Comparison of ENCODE assay signal across 16 cellular contexts in the genomic region with DNA sequence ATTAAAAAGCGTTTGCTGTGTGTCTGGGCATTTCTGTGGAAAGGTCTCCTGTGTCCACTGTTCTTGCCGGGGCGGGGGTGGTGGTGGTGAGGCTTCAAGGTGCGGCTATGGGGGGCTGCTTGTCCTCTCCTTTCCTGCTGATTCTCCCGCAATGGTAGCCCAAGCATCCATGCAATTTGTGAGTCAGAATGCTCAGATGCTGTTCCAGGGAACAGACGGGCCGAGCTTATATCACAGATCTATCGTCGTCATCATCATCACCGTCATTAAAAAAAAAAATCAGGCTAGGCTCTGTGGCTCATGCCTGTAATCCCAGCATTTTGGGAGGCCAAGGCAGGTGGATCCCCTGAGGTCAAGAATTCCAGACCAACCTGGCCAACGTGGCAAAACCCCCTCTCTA.
DNase-seq lines count a peak whose midpoint lies in the region; ATAC-seq and TF ChIP-seq lines count a peak whose summit lies in the region.
"Had no signal": no experiment of that assay in that cellular context is flagged by ENCODE, and none has a peak within 500 bp of the region (broad histone marks: within the 10 kb centered on the region; RNA-seq: fewer than 3 reads in every experiment).

No MANE protein-coding gene starts in this region.

- no peak overlapping the region for H3K14ac ChIP-seq in trophoblast cell (ENCODE audit: low read length)

- H3K4me3 ChIP-seq in BLaER1 treated with 17β-estradiol and CSF1 and Interleukin-3, amounts not matched to agents 10 nM and 100 nM, result no peak overlapping the region
- H3K4me3 ChIP-seq in neural progenitor cell (no peak overlapping the region), trophoblast cell (ENCODE audit: low read depth, low read length) (no peak overlapping the region), lower leg skin (ENCODE audit: low read depth, poor library complexity, severe bottlenecking) (no peak overlapping the region)
- H3K4me3 ChIP-seq: BLaER1 had no signal

- TF ChIP-seq CTCF in neural progenitor cell (IDR thresholded peaks at IDR 0.05) (no peak), lower leg skin (IDR thresholded peaks at IDR 0.05) (no peak)

- no peak overlapping the region for H2BK12ac ChIP-seq in trophoblast cell (ENCODE audit: low read length)

- no peaks in the 10 kb centered on the region for H3K36me3 Mint-ChIP-seq in neural progenitor cell
- H3K36me3 Mint-ChIP-seq: CD8-positive, alpha-beta T cell had no signal

- H2BK5ac ChIP-seq in trophoblast cell (ENCODE audit: low read depth, low read length, poor library complexity), result no peak overlapping the region

- H3K4me2 ChIP-seq in BLaER1 treated with 17β-estradiol and CSF1 and Interleukin-3, amounts not matched to agents 10 nM and 100 nM, result peak overlapping the region in 4 of 11 experiments; percentile 66 to 82 (median 72); a peak in 9 of 22 replicates
- H3K4me2 ChIP-seq in neural progenitor cell (no peak overlapping the region), trophoblast cell (ENCODE audit: low read length) (no peak overlapping the region)
- H3K4me2 ChIP-seq: BLaER1 had no signal

- H3K79me2 ChIP-seq in neural progenitor cell (ENCODE audit: low read depth), result no peaks in the 10 kb centered on the region
- H3K79me2 ChIP-seq in trophoblast cell (ENCODE audit: control insufficient read depth, insufficient read depth, low read length, poor library complexity), result no peaks in the 10 kb centered on the region

- no peaks in the 10 kb centered on the region for H3K36me3 ChIP-seq in BLaER1 treated with 17β-estradiol and CSF1 and Interleukin-3, amounts not matched to agents 10 nM and 100 nM
- no peaks in the 10 kb centered on the region for H3K36me3 ChIP-seq in neural progenitor cell
- H3K36me3 ChIP-seq in trophoblast cell (ENCODE audit: control insufficient read depth in 1 of 2, insufficient read depth in 2 of 2, low read length in 2 of 2), result no peaks in the 10 kb centered on the region
- H3K36me3 ChIP-seq: BE2C, BLaER1 had no signal

- H2AFZ ChIP-seq in neural progenitor cell (replicated peaks), result no peak overlapping the region
- no peak overlapping the region for H2AFZ ChIP-seq in trophoblast cell (ENCODE audit: insufficient read depth, low read length, poor library complexity)

- H3K9ac ChIP-seq in BLaER1 treated with 17β-estradiol and CSF1 and Interleukin-3, amounts not matched to agents 10 nM and 100 nM, result peak overlapping the region in 2 of 11 experiments; percentile 66 to 70; a peak in 2 of 22 replicates
- no peak overlapping the region for H3K9ac ChIP-seq in neural progenitor cell
- no peak overlapping the region for H3K9ac ChIP-seq in trophoblast cell (ENCODE audit: low read length)
- H3K9ac ChIP-seq: BLaER1 had no signal

- no peak overlapping the region for H3K23ac ChIP-seq in trophoblast cell (ENCODE audit: low read length)

- DNase-seq in neural progenitor cell (ENCODE audit: low spot score) (no peak), trophoblast cell (peak; percentile 58 to 70), lower leg skin (ENCODE audit: low spot score in 2 of 2) (no peak)
- DNase-seq: 8988T; ACHN; BE2C; Caco-2; Calu3; CD4-positive, alpha-beta T cell; CD8-positive, alpha-beta T cell; DMS79 treated with DMSO at 0.1 percent for 48 hours; GF-D8 had no signal

- H3K4ac ChIP-seq in trophoblast cell (ENCODE audit: low read depth, low read length), result no peak overlapping the region

- H4K12ac ChIP-seq in trophoblast cell (ENCODE audit: low read depth, low read length), result no peak overlapping the region

- H3K79me1 ChIP-seq in trophoblast cell (ENCODE audit: low read length), result peaks cover 6% of the 10 kb centered on the region

- no peak overlapping the region for H2AK5ac ChIP-seq in trophoblast cell (ENCODE audit: low read length)

- H3K4me1 Mint-ChIP-seq in neural progenitor cell, result peaks cover 14% of the 10 kb centered on the region

- no CpG with 5 or more reads among the region's 11 CpGs for WGBS in trophoblast cell (ENCODE audit: extremely low coverage, insufficient coverage, insufficient read length)
- WGBS in lower leg skin, 2 donors, result 85 to 89% methylated on average over 11 of the region's 11 CpGs

- peaks cover 5% of the 10 kb centered on the region for H3K27me3 Mint-ChIP-seq in neural progenitor cell (ENCODE audit: insufficient read depth, low read depth)
- H3K27me3 Mint-ChIP-seq: CD4-positive, alpha-beta T cell had no signal

- H3F3A ChIP-seq in neural progenitor cell (ENCODE audit: low read depth), result peaks cover 30% of the 10 kb centered on the region

- peaks cover 0 to 8% (median 0%) of the 10 kb centered on the region in 11 experiments; a peak in 4 of 22 replicates for H3K9me3 ChIP-seq in BLaER1 treated with 17β-estradiol and CSF1 and Interleukin-3, amounts not matched to agents 10 nM and 100 nM (replicated peaks in 1 of 11)
- no peaks in the 10 kb centered on the region for H3K9me3 ChIP-seq in neural progenitor cell (ENCODE audit: low read depth)
- peaks cover 2% of the 10 kb centered on the region for H3K9me3 ChIP-seq in trophoblast cell (ENCODE audit: insufficient read depth, low read depth, low read length)
- H3K9me3 ChIP-seq: BE2C, BLaER1, Caco-2 had no signal

- H4K8ac ChIP-seq in trophoblast cell (ENCODE audit: low read depth, low read length), result no peak overlapping the region

- peaks cover 0 to 64% (median 38%) of the 10 kb centered on the region in 10 experiments; a peak in 16 of 20 replicates for H3K4me1 ChIP-seq in BLaER1 treated with 17β-estradiol and CSF1 and Interleukin-3, amounts not matched to agents 10 nM and 100 nM
- H3K4me1 ChIP-seq in neural progenitor cell, result peaks cover 18% of the 10 kb centered on the region
- peaks cover 4 to 10% of the 10 kb centered on the region in 2 experiments for H3K4me1 ChIP-seq in trophoblast cell (ENCODE audit: control insufficient read depth in 1 of 2, insufficient read depth in 2 of 2, low read length in 2 of 2)
- H3K4me1 ChIP-seq: BE2C, Caco-2 had no signal

- intact Hi-C loops in lower leg skin (cut with DNase I; ENCODE audit: low total_unique reads), result no loop called here

- no peaks in the 10 kb centered on the region for H4K20me1 ChIP-seq in BLaER1 treated with 17β-estradiol and CSF1 and Interleukin-3, amounts not matched to agents 10 nM and 100 nM
- no peaks in the 10 kb centered on the region for H4K20me1 ChIP-seq in neural progenitor cell (ENCODE audit: low read depth)
- H4K20me1 ChIP-seq: BLaER1 had no signal

- ATAC-seq in HG02571 (IDR thresholded peaks at IDR 0.05; ENCODE audit: unreplicated experiment), result no peak
- ATAC-seq: CD8-positive, alpha-beta T cell had no signal

- no peak for TF ChIP-seq POLR2A in lower leg skin (IDR thresholded peaks at IDR 0.05)

- H3K18ac ChIP-seq in trophoblast cell (ENCODE audit: low read length), result no peak overlapping the region

- H3K27ac ChIP-seq in BLaER1 treated with 17β-estradiol and CSF1 and Interleukin-3, amounts not matched to agents 10 nM and 100 nM, result peak overlapping the region in 6 of 11 experiments; percentile 62 to 89 (median 76); a peak in 8 of 22 replicates
- H3K27ac ChIP-seq in neural progenitor cell, result no peak overlapping the region
- no peak overlapping the region for H3K27ac ChIP-seq in trophoblast cell (ENCODE audit: low read depth, low read length)
- H3K27ac ChIP-seq: BLaER1, C4-2B had no signal

- H3K9me3 Mint-ChIP-seq in neural progenitor cell, result no peaks in the 10 kb centered on the region
- H3K9me3 Mint-ChIP-seq: CD4-positive, alpha-beta T cell; CD8-positive, alpha-beta T cell had no signal

- H4K91ac ChIP-seq in trophoblast cell (ENCODE audit: low read depth, low read length), result no peak overlapping the region

- no peak overlapping the region for H2BK120ac ChIP-seq in trophoblast cell (ENCODE audit: insufficient read depth, low read length, poor library complexity)

- H3K27me3 ChIP-seq in BLaER1 treated with 17β-estradiol and CSF1 and Interleukin-3, amounts not matched to agents 10 nM and 100 nM, result no peaks in the 10 kb centered on the region
- no peaks in the 10 kb centered on the region for H3K27me3 ChIP-seq in neural progenitor cell
- no peaks in the 10 kb centered on the region for H3K27me3 ChIP-seq in trophoblast cell (ENCODE audit: insufficient read depth, low read length)
- H3K27me3 ChIP-seq: BLaER1 had no signal

- H3K4me3 Mint-ChIP-seq in neural progenitor cell, result no peak overlapping the region
- H3K4me3 Mint-ChIP-seq: CD4-positive, alpha-beta T cell; CD8-positive, alpha-beta T cell had no signal

- peak overlapping the region; percentile 72 for H3K27ac Mint-ChIP-seq in neural progenitor cell
- H3K27ac Mint-ChIP-seq: CD4-positive, alpha-beta T cell; CD8-positive, alpha-beta T cell had no signal

Comparison
In these comparisons a context has a peak if more than half of its experiments do, and no peak if none do; other contexts are left out.
1. H3K27ac ChIP-seq: peak in BLaER1 treated with 17β-estradiol and CSF1 and Interleukin-3, amounts not matched to agents 10 nM and 100 nM (6 of 11); none in neural progenitor cell (single experiment) and trophoblast cell (single experiment).
2. DNase-seq: peak in trophoblast cell (2 of 2); none in neural progenitor cell (single experiment) and lower leg skin (0 of 2).